18 cellular contexts compared by ENCODE assay signal in genomic region chr1:207908112-207908734, GRCh38. TPM values are rescaled to one million over a fixed set of nuclear protein-coding genes. Genes with fewer than 3 reads are reported as not detected.
A peak's percentile ranks its signal among the peaks of the same experiment; 100 is the strongest.
DNase-seq lines count a peak whose midpoint lies in the region; ATAC-seq and TF ChIP-seq lines count a peak whose summit lies in the region.
"Had no signal": no experiment of that assay in that cellular context is flagged by ENCODE, and none has a peak within 500 bp of the region (broad histone marks: within the 10 kb centered on the region; RNA-seq: fewer than 3 reads in every experiment).

No MANE protein-coding gene starts in this region.

- TF ChIP-seq CTCF in coronary artery (IDR thresholded peaks at IDR 0.05) (no peak), stomach (IDR thresholded peaks at IDR 0.05) (no peak)

- peak; percentile 74 to 84 for ATAC-seq in right cardiac atrium
- ATAC-seq: activated naive CD4-positive, alpha-beta T cell treated with anti-CD3 and anti-CD28 coated beads, Interleukin-2, amount 50 U/mL, for 72 hours; natural killer cell had no signal

- H3K4me3 Mint-ChIP-seq in activated naive CD4-positive, alpha-beta T cell treated with anti-CD3 and anti-CD28 coated beads for 36 hours, result no peak overlapping the region
- H3K4me3 Mint-ChIP-seq: natural killer cell had no signal

- H3K36me3 ChIP-seq in stomach, result no peaks in the 10 kb centered on the region

- 23% methylated on average over 7 of the region's 7 CpGs for WGBS in right cardiac atrium
- WGBS in stomach, 5 donors, result 30 to 56% (median 39%) methylated on average over 7 of the region's 7 CpGs

- CTCF ChIA-PET in activated naive CD4-positive, alpha-beta T cell treated with anti-CD3 and anti-CD28 coated beads for 36 hours (lab: Charles Lee), result interaction anchor here (1.0 to 2.7 kb wide), 2 partner anchors 23 to 79 kb away, joined by 5 to 17 read pairs; no protein-coding TSS in a partner anchor

- intact Hi-C loops in right cardiac atrium (cut with DNase I), result loop anchor here in 1 of 4 donors (5.0 kb wide), 1 partner anchor 54 kb away; no protein-coding TSS in a partner anchor
- intact Hi-C loops in stomach (cut with DNase I; ENCODE audit: low total_unique reads), result no loop called here
- intact Hi-C loops in activated naive CD4-positive, alpha-beta T cell treated with anti-CD3 and anti-CD28 coated beads for 36 hours (cut with micrococcal nuclease), result no loop called here

- no peak for TF ChIP-seq POLR2A in stomach (IDR thresholded peaks at IDR 0.05)

- H3K4me1 ChIP-seq in right cardiac atrium (ENCODE audit: control insufficient read depth, insufficient read depth, low read length), result peaks cover 7% of the 10 kb centered on the region
- peaks cover 10 to 20% (median 14%) of the 10 kb centered on the region in 4 donors for H3K4me1 ChIP-seq in stomach
- H3K4me1 ChIP-seq: Caco-2 had no signal

- peak; percentile 59 to 69 for DNase-seq in Kasumi-1 (lab: John Stamatoyannopoulos, UW)
- no peak for DNase-seq in coronary artery (ENCODE audit: low spot score)
- DNase-seq in right cardiac atrium, result peak; percentile 78 to 90 (median 82)
- DNase-seq in stomach, result no peak
- no peak for DNase-seq in foreskin melanocyte
- DNase-seq in stimulated activated CD4-positive, alpha-beta T cell treated with anti-CD3 and anti-CD28 coated beads, Interleukin-15, amount 100 ng/mL, for 24 hours, result no peak
- DNase-seq in NCI-H1092 treated with DMSO at 0.1 percent for 48 hours (lab: John Stamatoyannopoulos, UW), result no peak
- DNase-seq in activated naive CD4-positive, alpha-beta T cell treated with anti-CD3 and anti-CD28 coated beads for 36 hours, result no peak
- DNase-seq: Caco-2; central memory CD4-positive, alpha-beta T cell; natural killer cell; NCI-H1436; retina; stimulated activated naive CD4-positive, alpha-beta T cell had no signal

- TF ChIP-seq EP300 in stomach (IDR thresholded peaks at IDR 0.05), result no peak

- no peak overlapping the region for H3K27ac Mint-ChIP-seq in activated naive CD4-positive, alpha-beta T cell treated with anti-CD3 and anti-CD28 coated beads for 36 hours
- H3K27ac Mint-ChIP-seq: activated naive CD4-positive, alpha-beta T cell treated with anti-CD3 and anti-CD28 coated beads, Interleukin-2, amount 50 U/mL, for 72 hours; natural killer cell had no signal

- H3K9me3 ChIP-seq in right cardiac atrium (ENCODE audit: control insufficient read depth, low read length) (no peaks in the 10 kb centered on the region), stomach (no peaks in the 10 kb centered on the region)
- H3K9me3 ChIP-seq: Caco-2 had no signal

- H3K4me1 Mint-ChIP-seq in activated naive CD4-positive, alpha-beta T cell treated with anti-CD3 and anti-CD28 coated beads for 36 hours (ENCODE audit: low read depth), result peaks cover 28% of the 10 kb centered on the region

- H3K4me3 ChIP-seq in coronary artery (peak overlapping the region; percentile 75), right cardiac atrium (ENCODE audit: low read length) (peak overlapping the region; percentile 85), stomach (peak overlapping the region in 2 of 4 donors; percentile 7 to 57)
- H3K4me3 ChIP-seq: hepatocyte had no signal

- H3K27me3 ChIP-seq in right cardiac atrium (ENCODE audit: control insufficient read depth, insufficient read depth) (no peaks in the 10 kb centered on the region), stomach (peaks cover 0 to 39% (median 18%) of the 10 kb centered on the region in 3 donors)

- no peaks in the 10 kb centered on the region for H3K36me3 Mint-ChIP-seq in activated naive CD4-positive, alpha-beta T cell treated with anti-CD3 and anti-CD28 coated beads for 36 hours (ENCODE audit: low read depth)
- H3K36me3 Mint-ChIP-seq: natural killer cell had no signal

- no peaks in the 10 kb centered on the region for H3K9me3 Mint-ChIP-seq in activated naive CD4-positive, alpha-beta T cell treated with anti-CD3 and anti-CD28 coated beads for 36 hours
- H3K9me3 Mint-ChIP-seq: activated naive CD4-positive, alpha-beta T cell treated with anti-CD3 and anti-CD28 coated beads, Interleukin-2, amount 50 U/mL, for 72 hours; natural killer cell had no signal

- peak overlapping the region; percentile 19 to 87 for H3K27ac ChIP-seq in coronary artery
- peak overlapping the region; percentile 80 for H3K27ac ChIP-seq in right cardiac atrium (ENCODE audit: low read length)
- H3K27ac ChIP-seq in stomach, result peak overlapping the region in 4 of 5 donors; percentile 41 to 84 (median 52)
- H3K27ac ChIP-seq: hepatocyte had no signal

- peaks cover 48% of the 10 kb centered on the region for H3K27me3 Mint-ChIP-seq in activated naive CD4-positive, alpha-beta T cell treated with anti-CD3 and anti-CD28 coated beads for 36 hours (ENCODE audit: low read depth)

RNA-seq across cellular contexts. Expression of gene CD34, which starts 2.7 kb away (rescaled TPM):
- 100 to 1,000 TPM in 3 of 4 donors, 10 to 100 TPM in 1; 81.8 to 170 (median 123) TPM for total RNA-seq in right cardiac atrium
- 87.4 TPM for polyA plus RNA-seq in right cardiac atrium
- 10 to 100 TPM in 4 of 5 donors, 1 to 10 TPM in 1; 9.4 to 31.2 (median 14.0) TPM for total RNA-seq in stomach
- 1 to 10 TPM; 3.2 to 9.2 (median 6.9) TPM for polyA plus RNA-seq in stomach
- under 1 TPM; 0.02 TPM for total RNA-seq in activated naive CD4-positive, alpha-beta T cell treated with anti-CD3 and anti-CD28 coated beads for 36 hours
- total RNA-seq: Caco-2, NCI-H460, OCI-LY7 had no signal

Comparison
In these comparisons a context has a peak if more than half of its experiments do, and no peak if none do; other contexts are left out.
1. DNase-seq: peak in Kasumi-1 (2 of 2) and right cardiac atrium (3 of 3); none in coronary artery (single experiment), stomach (single experiment), foreskin melanocyte (single experiment), stimulated activated CD4-positive, alpha-beta T cell treated with anti-CD3 and anti-CD28 coated beads, Interleukin-15, amount 100 ng/mL, for 24 hours (single experiment), NCI-H1092 treated with DMSO at 0.1 percent for 48 hours (single experiment) and activated naive CD4-positive, alpha-beta T cell treated with anti-CD3 and anti-CD28 coated beads for 36 hours (single experiment).
2. RNA of gene CD34, which starts 2.7 kb away (total RNA-seq): 81.8 to 170 TPM in right cardiac atrium and 9.4 to 31.2 TPM in stomach; 0.02 TPM in activated naive CD4-positive, alpha-beta T cell treated with anti-CD3 and anti-CD28 coated beads for 36 hours; every median in the first group is over 10 times any median in the second.
3. Peak in every context shown above with its lines, with median percentiles within 50 percentile points of each other: H3K27ac ChIP-seq.